25 cellular contexts compared by ENCODE assay signal in genomic region chr10:7281429-7281828, GRCh38.
DNase-seq lines count a peak whose midpoint lies in the region; ATAC-seq, FAIRE-seq and TF ChIP-seq lines count a peak whose summit lies in the region.
"Had no signal": no experiment of that assay in that cellular context is flagged by ENCODE, and none has a peak within 500 bp of the region (broad histone marks: within the 10 kb centered on the region; RNA-seq: fewer than 3 reads in every experiment).

No MANE protein-coding gene starts in this region.

- H3K36me3 ChIP-seq in mesendoderm (ENCODE audit: control insufficient read depth, insufficient read depth, low read length), result no peaks in the 10 kb centered on the region

- no peak overlapping the region for H3K56ac ChIP-seq in mesendoderm (ENCODE audit: low read length)

- no peak for TF ChIP-seq CTCF in nephron progenitor cell (IDR thresholded peaks at IDR 0.05)

- no peak overlapping the region for H2AK5ac ChIP-seq in mesendoderm (ENCODE audit: low read length)

- no peak overlapping the region for H2BK5ac ChIP-seq in mesendoderm (ENCODE audit: low read length)

- no peak overlapping the region for H3K23ac ChIP-seq in mesendoderm (ENCODE audit: low read length)

- no peak overlapping the region for H2BK120ac ChIP-seq in mesendoderm (ENCODE audit: low read depth, low read length)

- no peak for ATAC-seq in T-helper 17 cell
- ATAC-seq in effector memory CD8-positive, alpha-beta T cell (replicated peaks), result peak; percentile 33
- ATAC-seq: Panc1 had no signal

- H3K9me3 ChIP-seq in T-helper 17 cell (ENCODE audit: control insufficient read depth, low read length, poor library complexity, severe bottlenecking), result no peaks in the 10 kb centered on the region

- H3K27me3 ChIP-seq in mesendoderm (ENCODE audit: insufficient read depth, low read length, poor library complexity), result no peaks in the 10 kb centered on the region
- H3K27me3 ChIP-seq: BLaER1 had no signal

- peaks cover 55% of the 10 kb centered on the region for H3K4me1 Mint-ChIP-seq in activated T-cell treated with anti-CD3 and anti-CD28 coated beads, Interleukin-2, amount 50 U/mL, for 24 hours (ENCODE audit: low read depth)
- H3K4me1 Mint-ChIP-seq in T-helper 17 cell, result peaks cover 21% of the 10 kb centered on the region
- peaks cover 22 to 32% of the 10 kb centered on the region in 2 donors for H3K4me1 Mint-ChIP-seq in effector memory CD8-positive, alpha-beta T cell (ENCODE audit: low read depth in 2 of 2)
- peaks cover 20% of the 10 kb centered on the region for H3K4me1 Mint-ChIP-seq in nephron progenitor cell

- no peak overlapping the region for H3K4ac ChIP-seq in mesendoderm (ENCODE audit: low read depth, low read length)

- H3K79me2 ChIP-seq in mesendoderm (ENCODE audit: control insufficient read depth, insufficient read depth, low read length), result no peaks in the 10 kb centered on the region

- H3K4me2 ChIP-seq in mesendoderm (ENCODE audit: low read length), result no peak overlapping the region

- no peak overlapping the region for H3K27ac ChIP-seq in mesendoderm (ENCODE audit: low read depth, low read length)
- H3K27ac ChIP-seq: BLaER1, RWPE1 had no signal

- no peaks in the 10 kb centered on the region for H3K79me1 ChIP-seq in mesendoderm (ENCODE audit: low read length)

- no peak overlapping the region for H3K18ac ChIP-seq in mesendoderm (ENCODE audit: low read length)

- H3K9me3 Mint-ChIP-seq in activated T-cell treated with anti-CD3 and anti-CD28 coated beads, Interleukin-2, amount 50 U/mL, for 24 hours, result no peaks in the 10 kb centered on the region
- H3K9me3 Mint-ChIP-seq in effector memory CD8-positive, alpha-beta T cell, result no peaks in the 10 kb centered on the region
- H3K9me3 Mint-ChIP-seq in nephron progenitor cell, result no peaks in the 10 kb centered on the region
- H3K9me3 Mint-ChIP-seq: CD4-positive, alpha-beta T cell had no signal

- WGBS in mesendoderm (ENCODE audit: extremely low coverage, insufficient coverage, low lambda C conversion rate), result no CpG with 5 or more reads among the region's 6 CpGs

- H3K27ac Mint-ChIP-seq in activated T-cell treated with anti-CD3 and anti-CD28 coated beads, Interleukin-2, amount 50 U/mL, for 24 hours, result peak overlapping the region; percentile 56
- H3K27ac Mint-ChIP-seq in T-helper 17 cell, result peak overlapping the region; percentile 59
- peak overlapping the region in 1 of 2 donors; percentile 70 for H3K27ac Mint-ChIP-seq in effector memory CD8-positive, alpha-beta T cell
- peak overlapping the region; percentile 27 for H3K27ac Mint-ChIP-seq in nephron progenitor cell

- H3K4me1 ChIP-seq in mesendoderm (ENCODE audit: control insufficient read depth, low read depth, low read length), result no peaks in the 10 kb centered on the region

- H4K8ac ChIP-seq in mesendoderm (ENCODE audit: low read depth, low read length), result no peak overlapping the region

- H4K5ac ChIP-seq in mesendoderm (ENCODE audit: low read length), result no peak overlapping the region

- FAIRE-seq in frontal cortex (lab: Jason Lieb, UNC), result no peak
- FAIRE-seq: A204.1, D721Med, G401.6, HTR-8/SVneo had no signal

- H2BK15ac ChIP-seq in mesendoderm (replicated peaks; ENCODE audit: low read depth), result no peak overlapping the region

- peaks cover 89% of the 10 kb centered on the region for H3K36me3 Mint-ChIP-seq in activated T-cell treated with anti-CD3 and anti-CD28 coated beads, Interleukin-2, amount 50 U/mL, for 24 hours (ENCODE audit: low read depth)
- peaks cover 15% of the 10 kb centered on the region for H3K36me3 Mint-ChIP-seq in T-helper 17 cell (ENCODE audit: low read depth)
- peaks cover 5% of the 10 kb centered on the region for H3K36me3 Mint-ChIP-seq in effector memory CD8-positive, alpha-beta T cell (ENCODE audit: insufficient read depth)
- no peaks in the 10 kb centered on the region for H3K36me3 Mint-ChIP-seq in nephron progenitor cell (ENCODE audit: low read depth)

- H3K4me3 Mint-ChIP-seq in activated T-cell treated with anti-CD3 and anti-CD28 coated beads, Interleukin-2, amount 50 U/mL, for 24 hours, result no peak overlapping the region
- H3K4me3 Mint-ChIP-seq in T-helper 17 cell (no peak overlapping the region), nephron progenitor cell (no peak overlapping the region)
- no peak overlapping the region for H3K4me3 Mint-ChIP-seq in effector memory CD8-positive, alpha-beta T cell
- H3K4me3 Mint-ChIP-seq: CD4-positive, alpha-beta T cell had no signal

- H3K4me3 ChIP-seq in mesendoderm (ENCODE audit: low read length), result no peak overlapping the region
- H3K4me3 ChIP-seq: BLaER1 had no signal

- no peak overlapping the region for H3K9ac ChIP-seq in mesendoderm (ENCODE audit: low read length)
- H3K9ac ChIP-seq: BLaER1 had no signal

- DNase-seq in activated T-cell treated with anti-CD3 and anti-CD28 coated beads, Interleukin-2, amount 50 U/mL, for 24 hours, result no peak
- DNase-seq in activated T-cell treated with anti-CD3 and anti-CD28 coated beads, Interleukin-2, amount 50 U/mL, for 48 hours, result no peak
- DNase-seq in T-helper 17 cell (no peak), nephron progenitor cell (no peak), mesendoderm (no peak), frontal cortex (ENCODE audit: low spot score in 2 of 2) (no peak), NCI-H526 (lab: John Stamatoyannopoulos, UW) (no peak)
- no peak for DNase-seq in effector memory CD8-positive, alpha-beta T cell
- DNase-seq: CD4-positive, alpha-beta T cell; H7; KBM-7; NCI-H1105 treated with DMSO at 0.1 percent for 48 hours; NCI-H146; NCI-H1930; NCI-H2107; NCI-H446; NCI-H524 treated with DMSO at 0.1 percent for 48 hours; SHP77 had no signal

- H3K27me3 Mint-ChIP-seq in activated T-cell treated with anti-CD3 and anti-CD28 coated beads, Interleukin-2, amount 50 U/mL, for 24 hours, result no peaks in the 10 kb centered on the region
- H3K27me3 Mint-ChIP-seq in T-helper 17 cell, result no peaks in the 10 kb centered on the region
- H3K27me3 Mint-ChIP-seq in effector memory CD8-positive, alpha-beta T cell, result no peaks in the 10 kb centered on the region
- peaks cover 7% of the 10 kb centered on the region for H3K27me3 Mint-ChIP-seq in nephron progenitor cell (ENCODE audit: low read depth, poor library complexity)
- H3K27me3 Mint-ChIP-seq: CD4-positive, alpha-beta T cell had no signal
